Comparison of ENCODE assay signal across 6 cellular contexts in the genomic region with DNA sequence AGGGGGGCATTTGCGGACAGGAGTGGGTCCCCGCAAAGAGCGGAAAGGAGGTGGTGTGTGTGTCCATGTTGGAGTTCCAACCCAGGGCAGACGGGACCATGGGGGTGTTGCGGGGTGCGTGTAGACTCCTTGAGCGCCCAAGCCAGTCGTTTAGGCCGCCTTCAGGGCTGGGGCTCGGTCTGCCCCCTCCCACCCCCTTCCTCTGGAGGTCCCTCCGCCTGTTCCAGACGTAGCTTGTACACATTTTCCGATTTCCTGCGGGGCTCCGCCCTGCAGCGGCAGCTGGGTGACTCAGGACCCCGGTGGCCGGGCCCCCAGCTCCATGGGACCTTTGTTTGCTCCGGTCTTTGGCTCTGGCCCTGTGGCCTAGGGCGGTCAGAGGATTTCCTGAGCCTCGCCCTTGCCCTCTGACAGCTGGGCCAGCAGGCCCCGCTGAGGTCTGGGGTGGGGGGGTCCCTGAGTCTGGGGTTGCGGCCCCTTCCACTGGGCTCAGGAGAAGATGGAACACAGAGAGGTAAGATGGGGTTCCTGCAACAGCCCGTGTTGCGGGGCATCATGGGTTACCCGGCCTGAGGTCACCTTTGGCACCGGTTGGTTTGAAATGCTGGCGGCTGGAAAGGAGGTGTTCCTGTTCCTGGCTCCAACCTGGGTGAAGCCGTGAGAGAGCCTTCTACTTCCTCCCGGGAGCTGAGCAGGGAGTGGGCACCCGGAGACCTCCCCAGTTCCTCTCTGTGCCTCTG. TPM values are rescaled to one million over a fixed set of nuclear protein-coding genes. Genes with fewer than 3 reads are reported as not detected.
DNase-seq lines count a peak whose midpoint lies in the region; ATAC-seq, FAIRE-seq and TF ChIP-seq lines count a peak whose summit lies in the region.

No MANE protein-coding gene starts in this region.

- DNase-seq in HCT116 (ENCODE audit: low read depth, low spot score) = no peak
- no peak for DNase-seq in central memory CD8-positive, alpha-beta T cell (ENCODE audit: low spot score in 2 of 2)
- DNase-seq in GM19240 (ENCODE audit: insufficient read length, low spot score) = no peak
- no peak for DNase-seq in superior temporal gyrus (ENCODE audit: extremely low spot score)
- no peak for DNase-seq in HTR-8/SVneo (ENCODE audit: insufficient read length, low spot score)

- H3K4me1 ChIP-seq in HCT116 (ENCODE audit: control insufficient read depth in 1 of 2, insufficient read depth in 2 of 2, low read length in 2 of 2) (peaks cover 10 to 28% of the 10 kb centered on the region in 2 experiments), neuron (ENCODE audit: insufficient read depth, low read length) (peaks cover 4% of the 10 kb centered on the region)

- no peak for FAIRE-seq in HTR-8/SVneo (lab: Jason Lieb, UNC)

- intact Hi-C loops in HCT116 (cut with micrococcal nuclease) = loop anchor here (2.0 kb wide), 1 partner anchor 69 kb away; no protein-coding TSS in a partner anchor

- H3K9me2 ChIP-seq in HCT116 (ENCODE audit: insufficient read depth) = no peaks in the 10 kb centered on the region

- peak; percentile 3; the same call in 1 of the 2 replicates for ATAC-seq in HCT116
- ATAC-seq in central memory CD8-positive, alpha-beta T cell (replicated peaks; ENCODE audit: extremely low read depth, poor library complexity, severe bottlenecking) = no peak

- H3K9ac ChIP-seq in HCT116 (ENCODE audit: low read length) = peak overlapping the region; percentile 95

- peak overlapping the region; percentile 83 to 93 for H3K4me3 ChIP-seq in HCT116 (replicated peaks in 1 of 2; ENCODE audit: low read depth in 1 of 2, low read length in 2 of 2)
- peak overlapping the region; percentile 89 for H3K4me3 ChIP-seq in neuron (ENCODE audit: low read length)

- peaks cover 27% of the 10 kb centered on the region for H3K79me2 ChIP-seq in HCT116 (ENCODE audit: insufficient read depth, low read length)

- peak overlapping the region; percentile 87 for H3K27ac ChIP-seq in HCT116 (ENCODE audit: low read depth, low read length)

- TF ChIP-seq POLR2A in HCT116 (IDR thresholded peaks at IDR 0.05; ENCODE audit: borderline replicate concordance, extremely low read depth, insufficient read depth, insufficient read length) = no peak

- H3K9me3 Mint-ChIP-seq in central memory CD8-positive, alpha-beta T cell = no peaks in the 10 kb centered on the region

- no peaks in the 10 kb centered on the region for H3K27me3 Mint-ChIP-seq in central memory CD8-positive, alpha-beta T cell

- no peak overlapping the region for H2AFZ ChIP-seq in HCT116 (ENCODE audit: low read depth, low read length, poor library complexity, severe bottlenecking)
- peak overlapping the region; percentile 91 for H2AFZ ChIP-seq in neuron (ENCODE audit: low read depth, low read length)

- peak overlapping the region; percentile 87 for H3K4me3 Mint-ChIP-seq in central memory CD8-positive, alpha-beta T cell

- H3K9me3 ChIP-seq in HCT116 (ENCODE audit: control insufficient read depth in 1 of 2, insufficient read depth in 1 of 2, low read depth in 1 of 2, low read length in 2 of 2) (no peaks in the 10 kb centered on the region), neuron (ENCODE audit: low read length) (no peaks in the 10 kb centered on the region)

- RAD21 ChIA-PET in HCT116 (lab: Charles Lee; ENCODE audit: low non-redundant PET in 1 of 2, low total read pairs in 2 of 2, uncharacterized antibody in 2 of 2, unreplicated experiment in 2 of 2) = no interaction called here

- no peak for TF ChIP-seq RAD21 in HCT116 (IDR thresholded peaks at IDR 0.05; ENCODE audit: low read depth)

- peak overlapping the region; percentile 90 for H3K4me2 ChIP-seq in HCT116 (ENCODE audit: low read length)

- H3K4me1 Mint-ChIP-seq in central memory CD8-positive, alpha-beta T cell = peaks cover 19% of the 10 kb centered on the region

- CTCF ChIA-PET in HCT116 (lab: Charles Lee) = no interaction called here

- H3K36me3 ChIP-seq in HCT116 (ENCODE audit: control insufficient read depth in 1 of 2, insufficient read depth in 2 of 2, low read length in 2 of 2) (peaks cover 4 to 16% of the 10 kb centered on the region in 2 experiments; a peak in 2 of 4 replicates), neuron (ENCODE audit: insufficient read depth, low read length) (peaks cover 11% of the 10 kb centered on the region)

- H3K27me3 ChIP-seq in HCT116 (ENCODE audit: insufficient read depth, low read length) = no peaks in the 10 kb centered on the region
- no peaks in the 10 kb centered on the region for H3K27me3 ChIP-seq in neuron (ENCODE audit: insufficient read depth, low read length)

- POLR2A ChIA-PET in HCT116 (lab: Charles Lee) = no interaction called here

- peak overlapping the region; percentile 55 for H3K27ac Mint-ChIP-seq in central memory CD8-positive, alpha-beta T cell (ENCODE audit: low read depth)

- no peaks in the 10 kb centered on the region for H4K20me1 ChIP-seq in HCT116 (ENCODE audit: insufficient read depth)

- peaks cover 9% of the 10 kb centered on the region for H3K36me3 Mint-ChIP-seq in central memory CD8-positive, alpha-beta T cell (ENCODE audit: insufficient read depth)

- BruUV-seq in HCT116 (replicated peaks; lab: Mats Ljungman, UMichigan) = TSS peak; percentile 51

- no peak for TF ChIP-seq CTCF in HCT116 (IDR thresholded peaks at IDR 0.05 in 2 of 3, conservative IDR thresholded peaks at IDR 0.05 in 1 of 3; ENCODE audit: borderline replicate concordance in 1 of 3, insufficient read depth in 1 of 3, low read depth in 2 of 3, low read length in 2 of 3)

TF ChIP-seq in HCT116, 20 proteins besides CTCF, POLR2A, EP300 and RAD21 (continues in another document):
- TF ChIP-seq SIN3A (IDR thresholded peaks at IDR 0.05; ENCODE audit: low read depth) = no peak
- TF ChIP-seq, protein P1, sequence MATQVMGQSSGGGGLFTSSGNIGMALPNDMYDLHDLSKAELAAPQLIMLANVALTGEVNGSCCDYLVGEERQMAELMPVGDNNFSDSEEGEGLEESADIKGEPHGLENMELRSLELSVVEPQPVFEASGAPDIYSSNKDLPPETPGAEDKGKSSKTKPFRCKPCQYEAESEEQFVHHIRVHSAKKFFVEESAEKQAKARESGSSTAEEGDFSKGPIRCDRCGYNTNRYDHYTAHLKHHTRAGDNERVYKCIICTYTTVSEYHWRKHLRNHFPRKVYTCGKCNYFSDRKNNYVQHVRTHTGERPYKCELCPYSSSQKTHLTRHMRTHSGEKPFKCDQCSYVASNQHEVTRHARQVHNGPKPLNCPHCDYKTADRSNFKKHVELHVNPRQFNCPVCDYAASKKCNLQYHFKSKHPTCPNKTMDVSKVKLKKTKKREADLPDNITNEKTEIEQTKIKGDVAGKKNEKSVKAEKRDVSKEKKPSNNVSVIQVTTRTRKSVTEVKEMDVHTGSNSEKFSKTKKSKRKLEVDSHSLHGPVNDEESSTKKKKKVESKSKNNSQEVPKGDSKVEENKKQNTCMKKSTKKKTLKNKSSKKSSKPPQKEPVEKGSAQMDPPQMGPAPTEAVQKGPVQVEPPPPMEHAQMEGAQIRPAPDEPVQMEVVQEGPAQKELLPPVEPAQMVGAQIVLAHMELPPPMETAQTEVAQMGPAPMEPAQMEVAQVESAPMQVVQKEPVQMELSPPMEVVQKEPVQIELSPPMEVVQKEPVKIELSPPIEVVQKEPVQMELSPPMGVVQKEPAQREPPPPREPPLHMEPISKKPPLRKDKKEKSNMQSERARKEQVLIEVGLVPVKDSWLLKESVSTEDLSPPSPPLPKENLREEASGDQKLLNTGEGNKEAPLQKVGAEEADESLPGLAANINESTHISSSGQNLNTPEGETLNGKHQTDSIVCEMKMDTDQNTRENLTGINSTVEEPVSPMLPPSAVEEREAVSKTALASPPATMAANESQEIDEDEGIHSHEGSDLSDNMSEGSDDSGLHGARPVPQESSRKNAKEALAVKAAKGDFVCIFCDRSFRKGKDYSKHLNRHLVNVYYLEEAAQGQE (IDR thresholded peaks at IDR 0.05; ENCODE audit: low read depth) = no peak
- TF ChIP-seq EZH2phosphoT487 (IDR thresholded peaks at IDR 0.05; ENCODE audit: borderline replicate concordance) = no peak
- TF ChIP-seq, protein P2, sequence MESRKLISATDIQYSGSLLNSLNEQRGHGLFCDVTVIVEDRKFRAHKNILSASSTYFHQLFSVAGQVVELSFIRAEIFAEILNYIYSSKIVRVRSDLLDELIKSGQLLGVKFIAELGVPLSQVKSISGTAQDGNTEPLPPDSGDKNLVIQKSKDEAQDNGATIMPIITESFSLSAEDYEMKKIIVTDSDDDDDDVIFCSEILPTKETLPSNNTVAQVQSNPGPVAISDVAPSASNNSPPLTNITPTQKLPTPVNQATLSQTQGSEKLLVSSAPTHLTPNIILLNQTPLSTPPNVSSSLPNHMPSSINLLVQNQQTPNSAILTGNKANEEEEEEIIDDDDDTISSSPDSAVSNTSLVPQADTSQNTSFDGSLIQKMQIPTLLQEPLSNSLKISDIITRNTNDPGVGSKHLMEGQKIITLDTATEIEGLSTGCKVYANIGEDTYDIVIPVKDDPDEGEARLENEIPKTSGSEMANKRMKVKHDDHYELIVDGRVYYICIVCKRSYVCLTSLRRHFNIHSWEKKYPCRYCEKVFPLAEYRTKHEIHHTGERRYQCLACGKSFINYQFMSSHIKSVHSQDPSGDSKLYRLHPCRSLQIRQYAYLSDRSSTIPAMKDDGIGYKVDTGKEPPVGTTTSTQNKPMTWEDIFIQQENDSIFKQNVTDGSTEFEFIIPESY (IDR thresholded peaks at IDR 0.05; ENCODE audit: extremely low read depth, insufficient replicate concordance, low read length) = no peak
- TF ChIP-seq, protein P3, sequence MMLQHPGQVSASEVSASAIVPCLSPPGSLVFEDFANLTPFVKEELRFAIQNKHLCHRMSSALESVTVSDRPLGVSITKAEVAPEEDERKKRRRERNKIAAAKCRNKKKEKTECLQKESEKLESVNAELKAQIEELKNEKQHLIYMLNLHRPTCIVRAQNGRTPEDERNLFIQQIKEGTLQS (IDR thresholded peaks at IDR 0.05) = no peak
- TF ChIP-seq, protein P4, sequence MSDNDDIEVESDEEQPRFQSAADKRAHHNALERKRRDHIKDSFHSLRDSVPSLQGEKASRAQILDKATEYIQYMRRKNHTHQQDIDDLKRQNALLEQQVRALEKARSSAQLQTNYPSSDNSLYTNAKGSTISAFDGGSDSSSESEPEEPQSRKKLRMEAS (IDR thresholded peaks at IDR 0.05) = no peak
- no peak for TF ChIP-seq ELF1 (IDR thresholded peaks at IDR 0.05; ENCODE audit: borderline replicate concordance, low read depth)
- no peak for TF ChIP-seq YY1 (IDR thresholded peaks at IDR 0.05; ENCODE audit: extremely low read depth, insufficient replicate concordance, low read depth, low read length)
- TF ChIP-seq ZNF274 (IDR thresholded peaks at IDR 0.05; ENCODE audit: low read depth, low read length) = no peak
- TF ChIP-seq EGR1 (IDR thresholded peaks at IDR 0.05; ENCODE audit: low read depth) = no peak
- TF ChIP-seq CEBPB (IDR thresholded peaks at IDR 0.05; ENCODE audit: low read depth) = no peak
- no peak for TF ChIP-seq FOSL1 (IDR thresholded peaks at IDR 0.05; ENCODE audit: low read depth)

RNA-seq across cellular contexts. Expression of a gene that starts 1.5 kb away (rescaled TPM):
- 37.9 TPM for total RNA-seq in HCT116 (2021; ENCODE audit: unreplicated experiment)
- polyA plus RNA-seq in HCT116 (2012) = 30.1 and 34.1 TPM in 2 replicates

RNA-seq across cellular contexts. Expression of a gene that starts 14.8 kb away (rescaled TPM):
- total RNA-seq in HCT116 (2021; ENCODE audit: unreplicated experiment) = 595 TPM
- 271 and 320 TPM in 2 replicates for polyA plus RNA-seq in HCT116 (2012)

RNA-seq across cellular contexts. Expression of a gene that starts 20.1 kb away (rescaled TPM):
- 57.6 TPM for total RNA-seq in HCT116 (2021; ENCODE audit: unreplicated experiment)
- 86.3 and 86.6 TPM in 2 replicates for polyA plus RNA-seq in HCT116 (2012)

RNA-seq across cellular contexts. Expression of a gene that starts 47.1 kb away (rescaled TPM):
- 155 TPM for total RNA-seq in HCT116 (2021; ENCODE audit: unreplicated experiment)
- polyA plus RNA-seq in HCT116 (2012) = 150 and 152 TPM in 2 replicates
